ENCODE assay signal across 10 cellular contexts in genomic region chr15:25871403-25871802, GRCh38.
"Had no signal": no experiment of that assay in that cellular context is flagged by ENCODE, and none has a peak within 500 bp of the region (broad histone marks: within the 10 kb centered on the region; RNA-seq: fewer than 3 reads in every experiment).

No MANE protein-coding gene starts in this region.

- H3K4me2 ChIP-seq: GM23338 had no signal

- H3K4me1 ChIP-seq: HAP-1 had no signal

- H3K27ac ChIP-seq: GM23248 had no signal

- H3K9ac ChIP-seq: GM23248 had no signal

- DNase-seq: GM23248, GOT3, H7, H9, HCEC 1CT, HFFc6 had no signal

- H3K27ac Mint-ChIP-seq: GM23338, H9, HFFc6 had no signal

- H3K4me3 ChIP-seq: GM23248, GM23338, HAP-1 had no signal

- ATAC-seq: GM23338, HCT116 had no signal

- H3K4me1 Mint-ChIP-seq: H9 had no signal

- FAIRE-seq: H54 had no signal

- H3K36me3 ChIP-seq: HAP-1 had no signal

- H3K9me3 ChIP-seq: HAP-1 had no signal

- H2AFZ ChIP-seq: GM23248, GM23338 had no signal

- H3K4me3 Mint-ChIP-seq: GM23338, H9, HFFc6 had no signal

- H3K9me3 Mint-ChIP-seq: GM23338, H9, HFFc6 had no signal
